34 cellular contexts compared by ENCODE assay signal in genomic region chr6:50276771-50277261, GRCh38.
"Had no signal": no experiment of that assay in that cellular context is flagged by ENCODE, and none has a peak within 500 bp of the region (broad histone marks: within the 10 kb centered on the region; RNA-seq: fewer than 3 reads in every experiment).

No MANE protein-coding gene starts in this region.

- H3K36me3 ChIP-seq: MG63 had no signal

- H3K4me3 ChIP-seq: MG63 had no signal

- DNase-seq: Karpas-422, Kasumi-1, MG63, MV-4-11, NCI-H1048, NCI-H1092 treated with DMSO at 0.1 percent for 48 hours, NCI-H1105, NCI-H1105 treated with DMSO at 0.1 percent for 48 hours, NCI-H1417, NCI-H1417 treated with DMSO at 0.1 percent for 48 hours, NCI-H1436, NCI-H1436 treated with DMSO at 0.1 percent for 48 hours, NCI-H146, NCI-H1694, NCI-H1694 treated with DMSO at 0.1 percent for 48 hours, NCI-H187, NCI-H187 treated with DMSO at 0.1 percent for 48 hours, NCI-H1930, NCI-H2029, NCI-H2029 treated with DMSO at 0.1 percent for 48 hours, NCI-H2081, NCI-H2081 treated with DMSO at 0.1 percent for 48 hours, NCI-H2107, NCI-H2171, NCI-H2171 treated with DMSO at 0.1 percent for 48 hours, NCI-H2227 treated with DMSO at 0.1 percent for 48 hours, NCI-H226, NCI-H345, NCI-H446, NCI-H446 treated with DMSO at 0.1 percent for 48 hours, NCI-H510A, NCI-H510A treated with DMSO at 0.1 percent for 48 hours, NCI-H524 had no signal

- H3K27me3 ChIP-seq: MG63 had no signal

- H3K27ac ChIP-seq: KMS-11 had no signal

- H3K9ac ChIP-seq: KMS-11 had no signal

- H3K4me2 ChIP-seq: KMS-11 had no signal
